Comparison of ENCODE assay signal across 14 cellular contexts in genomic region chr1:180927348-180927747, GRCh38. TPM values are rescaled to one million over a fixed set of nuclear protein-coding genes. Genes with fewer than 3 reads are reported as not detected.
DNase-seq lines count a peak whose midpoint lies in the region; ATAC-seq and TF ChIP-seq lines count a peak whose summit lies in the region.
"Had no signal": no experiment of that assay in that cellular context is flagged by ENCODE, and none has a peak within 500 bp of the region (broad histone marks: within the 10 kb centered on the region; RNA-seq: fewer than 3 reads in every experiment).

No MANE protein-coding gene starts in this region.

- no peak overlapping the region for H3K4me2 ChIP-seq in neural cell (ENCODE audit: low read length)

- peak overlapping the region; percentile 99 for H3K27ac ChIP-seq in neural cell (ENCODE audit: low read length)
- H3K27ac ChIP-seq in vagina = peak overlapping the region; percentile 47
- H3K27ac ChIP-seq in CD8-positive, alpha-beta memory T cell (ENCODE audit: low read depth, low read length) = no peak overlapping the region

- POLR2A ChIA-PET in CD8-positive, alpha-beta memory T cell (lab: Charles Lee) = no interaction called here

- peak overlapping the region; percentile 1 for H2AFZ ChIP-seq in neural cell (ENCODE audit: low read depth, low read length)

- TF ChIP-seq RAD21 in neural cell (conservative IDR thresholded peaks at IDR 0.05) = no peak

- H3K4me3 Mint-ChIP-seq in endothelial cell (ENCODE audit: unreplicated experiment) = no peak overlapping the region
- H3K4me3 Mint-ChIP-seq in activated naive CD8-positive, alpha-beta T cell treated with anti-CD3 and anti-CD28 coated beads for 36 hours = no peak overlapping the region
- no peak overlapping the region for H3K4me3 Mint-ChIP-seq in CD8-positive, alpha-beta memory T cell

- H3K9me3 ChIP-seq in neural cell (ENCODE audit: low read length) = no peaks in the 10 kb centered on the region
- H3K9me3 ChIP-seq in vagina = no peaks in the 10 kb centered on the region
- no peaks in the 10 kb centered on the region for H3K9me3 ChIP-seq in CD8-positive, alpha-beta memory T cell (ENCODE audit: low read length)

- H3K4me3 ChIP-seq in neural cell (ENCODE audit: low read length) (peak overlapping the region; percentile 56), vagina (no peak overlapping the region)
- no peak overlapping the region for H3K4me3 ChIP-seq in CD8-positive, alpha-beta memory T cell (ENCODE audit: low read length)

- peaks cover 47% of the 10 kb centered on the region for H3K4me1 ChIP-seq in vagina
- H3K4me1 ChIP-seq in CD8-positive, alpha-beta memory T cell (ENCODE audit: insufficient read depth, low read length) = no peaks in the 10 kb centered on the region

- H3K79me2 ChIP-seq in neural cell (replicated peaks; ENCODE audit: insufficient read depth, low read length) = no peaks in the 10 kb centered on the region

- TF ChIP-seq CTCF in endothelial cell (IDR thresholded peaks at IDR 0.05; ENCODE audit: unreplicated experiment) (no peak), neural cell (IDR thresholded peaks at IDR 0.05; ENCODE audit: poor library complexity, severe bottlenecking) (no peak), vagina (IDR thresholded peaks at IDR 0.05) (no peak)

- H3K9me2 ChIP-seq in neural cell (ENCODE audit: insufficient read depth, low read length) = no peaks in the 10 kb centered on the region

- CTCF ChIA-PET in CD8-positive, alpha-beta memory T cell (lab: Charles Lee) = no interaction called here

- H3K27me3 Mint-ChIP-seq in endothelial cell (ENCODE audit: unreplicated experiment) = peaks cover 17% of the 10 kb centered on the region
- peaks cover 12% of the 10 kb centered on the region for H3K27me3 Mint-ChIP-seq in activated naive CD8-positive, alpha-beta T cell treated with anti-CD3 and anti-CD28 coated beads for 36 hours
- H3K27me3 Mint-ChIP-seq in CD8-positive, alpha-beta memory T cell = peaks cover 8% of the 10 kb centered on the region in 2 donors

- H3K27me3 ChIP-seq in neural cell (ENCODE audit: insufficient read depth, low read depth, low read length) (no peaks in the 10 kb centered on the region), vagina (no peaks in the 10 kb centered on the region)
- no peaks in the 10 kb centered on the region for H3K27me3 ChIP-seq in CD8-positive, alpha-beta memory T cell (ENCODE audit: insufficient read depth, low read length, poor library complexity, severe bottlenecking)

- H3K9ac ChIP-seq in neural cell (ENCODE audit: low read length) = peak overlapping the region; percentile 81

- DNase-seq in NCI-H510A treated with DMSO at 0.1 percent for 48 hours (lab: John Stamatoyannopoulos, UW) (peak; percentile 44), NCI-H510A (lab: John Stamatoyannopoulos, UW) (no peak), endothelial cell (ENCODE audit: low spot score) (no peak), vagina (ENCODE audit: extremely low spot score in 2 of 2) (no peak)
- no peak for DNase-seq in activated naive CD8-positive, alpha-beta T cell treated with anti-CD3 and anti-CD28 coated beads for 36 hours
- no peak for DNase-seq in CD8-positive, alpha-beta memory T cell
- DNase-seq: activated CD4-positive, alpha-beta T cell treated with anti-CD3 and anti-CD28 coated beads, Interleukin-2, amount 50 U/mL, for 48 hours; activated naive CD4-positive, alpha-beta T cell treated with Interleukin-2 at 50 U/mL for 16 hours; cortex of kidney; foreskin melanocyte; GF-D8; NCI-H748 treated with DMSO at 0.1 percent for 48 hours had no signal

- no peak for TF ChIP-seq EP300 in neural cell (conservative IDR thresholded peaks at IDR 0.05; ENCODE audit: poor library complexity, severe bottlenecking)

- H3K36me3 Mint-ChIP-seq in endothelial cell (ENCODE audit: low read depth, unreplicated experiment) = no peaks in the 10 kb centered on the region
- no peaks in the 10 kb centered on the region for H3K36me3 Mint-ChIP-seq in activated naive CD8-positive, alpha-beta T cell treated with anti-CD3 and anti-CD28 coated beads for 36 hours
- H3K36me3 Mint-ChIP-seq in CD8-positive, alpha-beta memory T cell = no peaks in the 10 kb centered on the region

- no peak for ATAC-seq in GM21786 (IDR thresholded peaks at IDR 0.05; ENCODE audit: unreplicated experiment)

- H3K4me1 Mint-ChIP-seq in endothelial cell (ENCODE audit: unreplicated experiment) = peaks cover 25% of the 10 kb centered on the region
- H3K4me1 Mint-ChIP-seq in activated naive CD8-positive, alpha-beta T cell treated with anti-CD3 and anti-CD28 coated beads for 36 hours = no peaks in the 10 kb centered on the region
- H3K4me1 Mint-ChIP-seq in CD8-positive, alpha-beta memory T cell = peaks cover 0 to 2% (median 0%) of the 10 kb centered on the region in 3 donors

- intact Hi-C loops in vagina (cut with DNase I) = no loop called here

- TF ChIP-seq POLR2A in vagina (IDR thresholded peaks at IDR 0.05) = no peak

- peak overlapping the region; percentile 42 for H3K27ac Mint-ChIP-seq in endothelial cell (ENCODE audit: unreplicated experiment)
- H3K27ac Mint-ChIP-seq in activated naive CD8-positive, alpha-beta T cell treated with anti-CD3 and anti-CD28 coated beads for 36 hours = no peak overlapping the region
- no peak overlapping the region for H3K27ac Mint-ChIP-seq in CD8-positive, alpha-beta memory T cell

- H3K36me3 ChIP-seq in neural cell (ENCODE audit: insufficient read depth, low read length) (no peaks in the 10 kb centered on the region), vagina (peaks cover 0 to 4% of the 10 kb centered on the region in 2 donors)
- H3K36me3 ChIP-seq in CD8-positive, alpha-beta memory T cell (ENCODE audit: insufficient read depth, low read length) = no peaks in the 10 kb centered on the region

- H4K20me1 ChIP-seq in neural cell (ENCODE audit: insufficient read depth) = no peaks in the 10 kb centered on the region

- H3K9me3 Mint-ChIP-seq in endothelial cell (ENCODE audit: unreplicated experiment) = no peaks in the 10 kb centered on the region
- no peaks in the 10 kb centered on the region for H3K9me3 Mint-ChIP-seq in activated naive CD8-positive, alpha-beta T cell treated with anti-CD3 and anti-CD28 coated beads for 36 hours
- no peaks in the 10 kb centered on the region for H3K9me3 Mint-ChIP-seq in CD8-positive, alpha-beta memory T cell

- peaks cover 4% of the 10 kb centered on the region for H3F3A ChIP-seq in neural cell (ENCODE audit: insufficient read depth, low read length, poor library complexity, severe bottlenecking)

TF ChIP-seq in neural cell, 6 proteins besides CTCF, POLR2A, EP300 and RAD21:
- TF ChIP-seq REST (IDR thresholded peaks at IDR 0.05; ENCODE audit: borderline replicate concordance) (no peak), POLR2AphosphoS5 (IDR thresholded peaks at IDR 0.05) (peak; percentile 11)
TF ChIP-seq in neural cell: peak in this region for 1.

RNA-seq across cellular contexts. Expression of gene KIAA1614, which starts 14.7 kb away (rescaled TPM):
- total RNA-seq in endothelial cell (ENCODE audit: unreplicated experiment) (2.6 TPM), vagina (13.0 TPM)
- polyA plus RNA-seq in neural cell = 0.50 and 1.4 TPM in 2 replicates
- 1.2 and 3.4 TPM in 2 replicates for polyA minus RNA-seq in neural cell
- under 1 TPM in 1 of 2 experiments, not detected in 1; 0.08 TPM for total RNA-seq in activated naive CD8-positive, alpha-beta T cell treated with anti-CD3 and anti-CD28 coated beads for 36 hours
- total RNA-seq in CD8-positive, alpha-beta memory T cell = under 1 TPM; 0.22 to 0.49 TPM
- polyA plus RNA-seq in CD8-positive, alpha-beta memory T cell = 0.10 TPM
